1 cellular context compared by ENCODE assay signal in the genomic region with DNA sequence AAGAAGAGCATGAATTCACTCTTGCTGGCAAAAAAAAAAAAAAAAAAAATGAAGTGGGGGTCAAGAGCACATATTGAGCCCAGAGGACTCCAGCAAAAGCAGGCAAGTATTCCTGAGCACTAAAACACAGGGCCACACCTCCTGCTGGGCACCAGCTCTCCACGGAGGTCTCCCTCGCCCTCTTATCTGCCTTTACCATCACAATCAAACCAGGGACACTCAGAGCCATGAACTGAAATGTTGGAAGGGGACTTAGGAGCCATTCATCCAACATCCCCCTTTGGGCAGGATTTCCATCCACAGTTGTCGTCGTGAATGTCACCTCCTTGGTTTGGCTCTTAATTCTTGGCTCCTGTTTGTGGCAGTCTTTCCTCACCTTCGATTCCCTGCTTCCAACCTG.
TF ChIP-seq lines count a peak whose summit lies in the region.

No MANE protein-coding gene starts in this region.

TF ChIP-seq in H1, 55 proteins besides CTCF, POLR2A, EP300 and RAD21 (continued from another document):
- TF ChIP-seq, protein P1, sequence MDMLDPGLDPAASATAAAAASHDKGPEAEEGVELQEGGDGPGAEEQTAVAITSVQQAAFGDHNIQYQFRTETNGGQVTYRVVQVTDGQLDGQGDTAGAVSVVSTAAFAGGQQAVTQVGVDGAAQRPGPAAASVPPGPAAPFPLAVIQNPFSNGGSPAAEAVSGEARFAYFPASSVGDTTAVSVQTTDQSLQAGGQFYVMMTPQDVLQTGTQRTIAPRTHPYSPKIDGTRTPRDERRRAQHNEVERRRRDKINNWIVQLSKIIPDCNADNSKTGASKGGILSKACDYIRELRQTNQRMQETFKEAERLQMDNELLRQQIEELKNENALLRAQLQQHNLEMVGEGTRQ (IDR thresholded peaks at IDR 0.05; ENCODE audit: low read length) = no peak
- TF ChIP-seq SP1 (IDR thresholded peaks at IDR 0.05; ENCODE audit: low read depth, low read length) (no peak), CBX5 (IDR thresholded peaks at IDR 0.05; ENCODE audit: low read depth, low read length) (no peak), TEAD4 (IDR thresholded peaks at IDR 0.05; ENCODE audit: low read depth, low read length) (no peak), GTF2F1 (IDR thresholded peaks at IDR 0.05; ENCODE audit: borderline replicate concordance, low read depth, low read length) (no peak), POU5F1 (IDR thresholded peaks at IDR 0.05; ENCODE audit: low read depth, low read length) (no peak), JUN (IDR thresholded peaks at IDR 0.05; ENCODE audit: low read depth, low read length) (no peak), KDM1A (IDR thresholded peaks at IDR 0.05; ENCODE audit: borderline replicate concordance, low read length) (no peak), CTBP2 (IDR thresholded peaks at IDR 0.05; ENCODE audit: borderline replicate concordance, insufficient read depth, insufficient read length, low read length) (no peak), TAF7 (optimal IDR thresholded peaks at IDR 0.05; ENCODE audit: borderline replicate concordance, low read depth, low read length) (no peak), GABPA (IDR thresholded peaks at IDR 0.05; ENCODE audit: borderline replicate concordance, insufficient read depth, low read length) (no peak), TAF1 (IDR thresholded peaks at IDR 0.05; ENCODE audit: low read depth, low read length) (no peak)
